Comparison of ENCODE assay signal across 11 cellular contexts in genomic region chr19:13526552-13526951, GRCh38. TPM values are rescaled to one million over a fixed set of nuclear protein-coding genes. Genes with fewer than 3 reads are reported as not detected.
A peak's percentile ranks its signal among the peaks of the same experiment; 100 is the strongest.
DNase-seq lines count a peak whose midpoint lies in the region.
"Had no signal": no experiment of that assay in that cellular context is flagged by ENCODE, and none has a peak within 500 bp of the region (broad histone marks: within the 10 kb centered on the region; RNA-seq: fewer than 3 reads in every experiment).

No MANE protein-coding gene starts in this region.

- H3K9ac ChIP-seq in GM23248 = no peak overlapping the region

- no peaks in the 10 kb centered on the region for H3K9me3 ChIP-seq in GM23248 (ENCODE audit: low read depth)
- peaks cover 3% of the 10 kb centered on the region; the same call in 1 of the 2 replicates for H3K9me3 ChIP-seq in SJCRH30 (replicated peaks)
- H3K9me3 ChIP-seq: Caco-2 had no signal

- H3K27ac ChIP-seq in GM23248 (no peak overlapping the region), SJCRH30 (no peak overlapping the region)

- no peak overlapping the region for H2AFZ ChIP-seq in GM23248

- WGBS in GM23248 (ENCODE audit: low coverage in 1 of 2, low lambda C conversion rate in 2 of 2, missing lambda C conversion rate in 2 of 2), 2 experiments = 11 to 18% methylated on average over 2 of the region's 2 CpGs

- no peaks in the 10 kb centered on the region for H3F3A ChIP-seq in GM23248 (ENCODE audit: insufficient read depth)

- in situ Hi-C loops in GM23248 (cut with MboI) = no loop called here

- no peaks in the 10 kb centered on the region for H4K20me1 ChIP-seq in GM23248 (ENCODE audit: insufficient read depth)

- H3K79me2 ChIP-seq in GM23248 (ENCODE audit: insufficient read depth) = no peaks in the 10 kb centered on the region

- H3K4me2 ChIP-seq in GM23248 (ENCODE audit: unreplicated experiment) = no peak overlapping the region

- H3K9me2 ChIP-seq in GM23248 (ENCODE audit: insufficient read depth) = no peaks in the 10 kb centered on the region

- H3K4me3 ChIP-seq in GM23248 = no peak overlapping the region
- no peak overlapping the region for H3K4me3 ChIP-seq in SJCRH30

- H3K4me1 ChIP-seq in GM23248 (ENCODE audit: insufficient read depth) = no peaks in the 10 kb centered on the region
- no peaks in the 10 kb centered on the region for H3K4me1 ChIP-seq in SJCRH30
- H3K4me1 ChIP-seq: Caco-2 had no signal

- peak; percentile 2 to 5 for DNase-seq in NCI-H526 (lab: John Stamatoyannopoulos, UW)
- no peak for DNase-seq in NCI-H526 treated with DMSO at 0.1 percent for 48 hours (lab: John Stamatoyannopoulos, UW)
- peak; percentile 49 for DNase-seq in GM23248
- DNase-seq in SJCRH30 = peak; percentile 29 to 62
- peak; percentile 69 for DNase-seq in iPS-NIHi7 (ENCODE audit: extremely low spot score)
- DNase-seq in NK-92 (lab: John Stamatoyannopoulos, UW; ENCODE audit: unreplicated experiment) = no peak
- DNase-seq in NCI-H128 (lab: John Stamatoyannopoulos, UW; ENCODE audit: unreplicated experiment) = no peak
- no peak for DNase-seq in cerebellum (ENCODE audit: low spot score)
- DNase-seq: activated naive CD8-positive, alpha-beta T cell treated with anti-CD3 and anti-CD28 coated beads, Interleukin-2, amount 10 ng/mL, durations not matched to agents 7 days and 5 days had no signal

- H3K27me3 ChIP-seq in GM23248 (replicated peaks; ENCODE audit: insufficient read depth) = no peaks in the 10 kb centered on the region
- no peaks in the 10 kb centered on the region for H3K27me3 ChIP-seq in SJCRH30

- H3K36me3 ChIP-seq in GM23248 (ENCODE audit: low read depth) (no peaks in the 10 kb centered on the region), SJCRH30 (no peaks in the 10 kb centered on the region)

RNA-seq across cellular contexts. Expression of gene CACNA1A, which starts 20.3 kb away (rescaled TPM):
- 8.5 and 8.6 TPM in 2 replicates for total RNA-seq in GM23248 (2014; rRNA removed; shearing (Covaris generic))
- polyA plus RNA-seq in GM23248 (2016; fragmentation: Nextera tagmentation; extraction: Ambion mirVana) = 2.3 and 3.0 TPM in 2 replicates
- 0.12 TPM in 1 of 2 replicates, not detected in the other for total RNA-seq in SJCRH30 (2014; rRNA removed; shearing (Covaris generic))
- total RNA-seq in cerebellum = 119 TPM
- total RNA-seq: Caco-2, NCI-H460 had no signal

Comparison
In these comparisons a context has a peak if more than half of its experiments do, and no peak if none do; other contexts are left out.
1. DNase-seq: peak in NCI-H526 (2 of 2), GM23248 (single experiment), SJCRH30 (2 of 2) and iPS-NIHi7 (single experiment); none in NCI-H526 treated with DMSO at 0.1 percent for 48 hours (single experiment), NK-92 (single experiment), NCI-H128 (single experiment) and cerebellum (single experiment).
2. RNA of gene CACNA1A, which starts 20.3 kb away (total RNA-seq): 119 TPM in cerebellum (single experiment); 8.5 to 8.6 TPM in GM23248 and 0.12 TPM in SJCRH30; every median in the first group is over 10 times any median in the second.